In the genomic region with DNA sequence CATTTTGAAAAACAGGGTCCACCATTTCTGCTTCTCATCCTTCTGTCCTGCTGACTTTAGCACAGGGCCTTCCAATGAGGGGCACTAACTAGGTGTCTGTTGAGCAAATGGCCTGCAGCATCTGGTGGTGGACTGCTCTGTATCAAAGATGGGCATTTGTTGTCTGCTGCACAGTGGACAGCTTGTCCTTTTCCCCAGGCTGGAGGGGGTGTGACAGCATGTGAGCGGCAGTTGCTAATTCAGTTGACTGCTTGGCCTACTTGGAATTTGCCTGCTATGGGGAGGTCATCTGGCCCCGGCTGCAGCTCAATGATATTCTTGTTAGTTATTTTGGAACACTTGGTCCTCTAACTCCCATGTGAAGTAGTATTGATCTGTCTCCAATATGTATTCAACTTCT, we compare ENCODE assay signal across 23 cellular contexts.
"Had no signal": no experiment of that assay in that cellular context is flagged by ENCODE, and none has a peak within 500 bp of the region (broad histone marks: within the 10 kb centered on the region; RNA-seq: fewer than 3 reads in every experiment).

No MANE protein-coding gene starts in this region.

- H3K9me3 ChIP-seq: gastrocnemius medialis, left lung, ovary, prostate gland, spleen, tibial nerve had no signal

- H3K4me1 ChIP-seq: gastrocnemius medialis, left lung, prostate gland, spleen, tibial nerve had no signal

- H3K36me3 ChIP-seq: gastrocnemius medialis, left lung, ovary, prostate gland, spleen, tibial nerve had no signal

- H3K27me3 ChIP-seq: dorsolateral prefrontal cortex, gastrocnemius medialis, left lung, ovary, tibial nerve had no signal

- H3K4me3 ChIP-seq: coronary artery, dorsolateral prefrontal cortex, gastrocnemius medialis, left lung, ovary, prostate gland, spleen, tibial nerve had no signal

- FAIRE-seq: bronchial epithelial cell had no signal

- H3K27ac ChIP-seq: coronary artery, dorsolateral prefrontal cortex, gastrocnemius medialis, left lung, ovary, prostate gland, spleen, tibial nerve had no signal

- ATAC-seq: activated CD8-positive, alpha-beta memory T cell treated with anti-CD3 and anti-CD28 coated beads, Interleukin-2, amount 10 ng/mL, durations not matched to agents 7 days and 5 days; activated CD8-positive, alpha-beta T cell treated with anti-CD3 and anti-CD28 coated beads, Interleukin-2, amount 10 ng/mL, durations not matched to agents 7 days and 5 days; left lung; T-cell had no signal

- DNase-seq: activated B cell treated with CpG ODN at 0.5 μM for 24 hours; activated CD4-positive, alpha-beta T cell treated with anti-CD3 and anti-CD28 coated beads, Interleukin-2, amount 50 U/mL, for 1 hour; activated CD8-positive, alpha-beta memory T cell treated with anti-CD3 and anti-CD28 coated beads, Interleukin-2, amount 10 ng/mL, durations not matched to agents 7 days and 5 days; activated CD8-positive, alpha-beta T cell treated with anti-CD3 and anti-CD28 coated beads, Interleukin-2, amount 10 ng/mL, durations not matched to agents 7 days and 5 days; activated naive CD4-positive, alpha-beta T cell treated with Interleukin-2 at 50 U/mL for 16 hours; activated T-cell treated with anti-CD3 and anti-CD28 coated beads, Interleukin-2, amount 50 U/mL, for 48 hours; anterior cingulate cortex; effector memory CD4-positive, alpha-beta T cell; head of caudate nucleus; kidney glomerular epithelial cell; left lung; naive B cell; nephron progenitor cell; ovary; spleen; stimulated activated naive CD4-positive, alpha-beta T cell treated with Interleukin-2 at 50 U/mL for 16 hours; T-cell had no signal
